1 cellular context compared by ENCODE assay signal in the genomic region with DNA sequence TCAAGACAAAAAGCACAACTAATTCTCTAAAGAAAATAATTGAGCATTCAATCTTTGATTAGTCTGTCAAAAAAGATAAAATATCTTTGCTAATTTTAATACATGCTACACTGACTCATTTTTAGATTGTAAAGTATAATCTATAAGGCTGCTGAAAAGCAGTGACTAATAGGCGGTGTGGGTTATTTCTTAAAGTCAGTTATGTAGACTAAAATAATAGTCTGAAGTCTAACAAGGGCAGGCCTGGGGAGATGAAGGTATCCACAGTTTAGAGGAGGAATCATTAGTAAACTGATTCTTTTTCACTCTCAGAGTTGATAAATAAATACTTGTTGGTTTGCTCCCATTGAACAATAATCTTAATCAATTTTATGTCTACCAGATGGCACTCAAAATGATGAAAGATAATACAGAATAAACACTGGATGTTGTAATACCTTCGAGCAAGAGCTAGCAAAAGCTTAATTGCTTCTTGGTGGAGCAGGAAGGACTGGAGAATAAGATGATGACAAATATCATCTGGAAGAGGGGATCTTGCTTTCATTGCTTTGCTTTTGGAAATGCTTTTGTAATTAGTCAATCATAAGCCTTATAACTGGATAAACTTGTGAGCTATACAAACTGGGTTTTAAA.
TF ChIP-seq lines count a peak whose summit lies in the region.

No MANE protein-coding gene starts in this region.

TF ChIP-seq in HEK293, 187 proteins besides CTCF, POLR2A, EP300 and RAD21 (continued from another document and continues in another):
- TF ChIP-seq, protein P1, sequence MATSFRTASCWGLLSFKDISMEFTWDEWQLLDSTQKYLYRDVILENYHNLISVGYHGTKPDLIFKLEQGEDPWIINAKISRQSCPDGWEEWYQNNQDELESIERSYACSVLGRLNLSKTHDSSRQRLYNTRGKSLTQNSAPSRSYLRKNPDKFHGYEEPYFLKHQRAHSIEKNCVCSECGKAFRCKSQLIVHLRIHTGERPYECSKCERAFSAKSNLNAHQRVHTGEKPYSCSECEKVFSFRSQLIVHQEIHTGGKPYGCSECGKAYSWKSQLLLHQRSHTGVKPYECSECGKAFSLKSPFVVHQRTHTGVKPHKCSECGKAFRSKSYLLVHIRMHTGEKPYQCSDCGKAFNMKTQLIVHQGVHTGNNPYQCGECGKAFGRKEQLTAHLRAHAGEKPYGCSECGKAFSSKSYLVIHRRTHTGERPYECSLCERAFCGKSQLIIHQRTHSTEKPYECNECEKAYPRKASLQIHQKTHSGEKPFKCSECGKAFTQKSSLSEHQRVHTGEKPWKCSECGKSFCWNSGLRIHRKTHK (tag by site-specific recombination; IDR thresholded peaks at IDR 0.05): no peak
- TF ChIP-seq SCRT2 (tag by site-specific recombination; IDR thresholded peaks at IDR 0.05) (0 out of 2 replicates have a peak, but pooled peaks have one; percentile 49), ZNF10 (tag by site-specific recombination; IDR thresholded peaks at IDR 0.05) (no peak), ZNF169 (tag by site-specific recombination; IDR thresholded peaks at IDR 0.05) (no peak), ZNF248 (tag by site-specific recombination; IDR thresholded peaks at IDR 0.05) (no peak), ZNF211 (tag by site-specific recombination; IDR thresholded peaks at IDR 0.05; ENCODE audit: low read depth) (no peak), ZNF747 (tag by site-specific recombination; IDR thresholded peaks at IDR 0.05) (no peak), KLF7 (tag by site-specific recombination; IDR thresholded peaks at IDR 0.05; ENCODE audit: borderline replicate concordance) (no peak), ZFP3 (tag by site-specific recombination; IDR thresholded peaks at IDR 0.05; ENCODE audit: low read depth) (no peak), ZNF785 (tag by site-specific recombination; IDR thresholded peaks at IDR 0.05) (no peak), GLI2 (tag by site-specific recombination; IDR thresholded peaks at IDR 0.05; ENCODE audit: borderline replicate concordance, low read depth) (peak; percentile 22; the same call in 1 of the 2 replicates), PRDM4 (tag by site-specific recombination; IDR thresholded peaks at IDR 0.05) (no peak), ZNF600 (tag by site-specific recombination; IDR thresholded peaks at IDR 0.05) (no peak), ZNF580 (tag by site-specific recombination; IDR thresholded peaks at IDR 0.05) (no peak), ZNF354C (tag by site-specific recombination; IDR thresholded peaks at IDR 0.05; ENCODE audit: borderline replicate concordance, low read depth) (no peak), ZNF404 (tag by site-specific recombination; IDR thresholded peaks at IDR 0.05) (no peak), GLIS2 (tag by site-specific recombination; IDR thresholded peaks at IDR 0.05) (no peak), ZBTB8A (tag by site-specific recombination; IDR thresholded peaks at IDR 0.05) (no peak), ZNF138 (tag by site-specific recombination; IDR thresholded peaks at IDR 0.05; ENCODE audit: borderline replicate concordance) (no peak), ZNF398 (tag by site-specific recombination; IDR thresholded peaks at IDR 0.05) (no peak), OSR2 (tag by site-specific recombination; IDR thresholded peaks at IDR 0.05) (peak; percentile 67), ZNF610 (tag by site-specific recombination; IDR thresholded peaks at IDR 0.05; ENCODE audit: borderline replicate concordance) (no peak), ZNF423 (tag by site-specific recombination; IDR thresholded peaks at IDR 0.05) (no peak), ZNF624 (tag by site-specific recombination; IDR thresholded peaks at IDR 0.05) (no peak), ZNF521 (tag by site-specific recombination; IDR thresholded peaks at IDR 0.05) (no peak), ELK4 (IDR thresholded peaks at IDR 0.05; ENCODE audit: borderline replicate concordance, low read depth, low read length) (no peak), SP2 (tag by site-specific recombination; IDR thresholded peaks at IDR 0.05) (0 out of 2 replicates have a peak, but pooled peaks have one; percentile 4), ZNF175 (tag by site-specific recombination; IDR thresholded peaks at IDR 0.05) (no peak), ZFP37 (tag by site-specific recombination; IDR thresholded peaks at IDR 0.05) (no peak), ZNF664 (tag by site-specific recombination; IDR thresholded peaks at IDR 0.05) (no peak), OVOL3 (tag by site-specific recombination; IDR thresholded peaks at IDR 0.05) (0 out of 2 replicates have a peak, but pooled peaks have one; percentile 19), ZBTB48 (tag by site-specific recombination; IDR thresholded peaks at IDR 0.05) (no peak), ZBTB49 (tag by site-specific recombination; IDR thresholded peaks at IDR 0.05; ENCODE audit: low read depth) (no peak), ZNF350 (tag by site-specific recombination; IDR thresholded peaks at IDR 0.05) (no peak), ZNF629 (tag by site-specific recombination; IDR thresholded peaks at IDR 0.05) (peak; percentile 69), ZNF2 (tag by site-specific recombination; IDR thresholded peaks at IDR 0.05) (peak; percentile 38; the same call in 1 of the 2 replicates), KLF9 (tag by site-specific recombination; IDR thresholded peaks at IDR 0.05; ENCODE audit: low read depth) (no peak)
- TF ChIP-seq, protein P2, sequence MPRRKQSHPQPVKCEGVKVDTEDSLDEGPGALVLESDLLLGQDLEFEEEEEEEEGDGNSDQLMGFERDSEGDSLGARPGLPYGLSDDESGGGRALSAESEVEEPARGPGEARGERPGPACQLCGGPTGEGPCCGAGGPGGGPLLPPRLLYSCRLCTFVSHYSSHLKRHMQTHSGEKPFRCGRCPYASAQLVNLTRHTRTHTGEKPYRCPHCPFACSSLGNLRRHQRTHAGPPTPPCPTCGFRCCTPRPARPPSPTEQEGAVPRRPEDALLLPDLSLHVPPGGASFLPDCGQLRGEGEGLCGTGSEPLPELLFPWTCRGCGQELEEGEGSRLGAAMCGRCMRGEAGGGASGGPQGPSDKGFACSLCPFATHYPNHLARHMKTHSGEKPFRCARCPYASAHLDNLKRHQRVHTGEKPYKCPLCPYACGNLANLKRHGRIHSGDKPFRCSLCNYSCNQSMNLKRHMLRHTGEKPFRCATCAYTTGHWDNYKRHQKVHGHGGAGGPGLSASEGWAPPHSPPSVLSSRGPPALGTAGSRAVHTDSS (tag by site-specific recombination; IDR thresholded peaks at IDR 0.05): no peak
- TF ChIP-seq, protein P3, sequence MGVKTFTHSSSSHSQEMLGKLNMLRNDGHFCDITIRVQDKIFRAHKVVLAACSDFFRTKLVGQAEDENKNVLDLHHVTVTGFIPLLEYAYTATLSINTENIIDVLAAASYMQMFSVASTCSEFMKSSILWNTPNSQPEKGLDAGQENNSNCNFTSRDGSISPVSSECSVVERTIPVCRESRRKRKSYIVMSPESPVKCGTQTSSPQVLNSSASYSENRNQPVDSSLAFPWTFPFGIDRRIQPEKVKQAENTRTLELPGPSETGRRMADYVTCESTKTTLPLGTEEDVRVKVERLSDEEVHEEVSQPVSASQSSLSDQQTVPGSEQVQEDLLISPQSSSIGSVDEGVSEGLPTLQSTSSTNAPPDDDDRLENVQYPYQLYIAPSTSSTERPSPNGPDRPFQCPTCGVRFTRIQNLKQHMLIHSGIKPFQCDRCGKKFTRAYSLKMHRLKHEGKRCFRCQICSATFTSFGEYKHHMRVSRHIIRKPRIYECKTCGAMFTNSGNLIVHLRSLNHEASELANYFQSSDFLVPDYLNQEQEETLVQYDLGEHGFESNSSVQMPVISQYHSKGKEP (tag by site-specific recombination; IDR thresholded peaks at IDR 0.05): no peak
- TF ChIP-seq, protein P4, sequence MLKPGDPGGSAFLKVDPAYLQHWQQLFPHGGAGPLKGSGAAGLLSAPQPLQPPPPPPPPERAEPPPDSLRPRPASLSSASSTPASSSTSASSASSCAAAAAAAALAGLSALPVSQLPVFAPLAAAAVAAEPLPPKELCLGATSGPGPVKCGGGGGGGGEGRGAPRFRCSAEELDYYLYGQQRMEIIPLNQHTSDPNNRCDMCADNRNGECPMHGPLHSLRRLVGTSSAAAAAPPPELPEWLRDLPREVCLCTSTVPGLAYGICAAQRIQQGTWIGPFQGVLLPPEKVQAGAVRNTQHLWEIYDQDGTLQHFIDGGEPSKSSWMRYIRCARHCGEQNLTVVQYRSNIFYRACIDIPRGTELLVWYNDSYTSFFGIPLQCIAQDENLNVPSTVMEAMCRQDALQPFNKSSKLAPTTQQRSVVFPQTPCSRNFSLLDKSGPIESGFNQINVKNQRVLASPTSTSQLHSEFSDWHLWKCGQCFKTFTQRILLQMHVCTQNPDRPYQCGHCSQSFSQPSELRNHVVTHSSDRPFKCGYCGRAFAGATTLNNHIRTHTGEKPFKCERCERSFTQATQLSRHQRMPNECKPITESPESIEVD (tag by site-specific recombination; IDR thresholded peaks at IDR 0.05): peak; percentile 78
- TF ChIP-seq, protein P5, sequence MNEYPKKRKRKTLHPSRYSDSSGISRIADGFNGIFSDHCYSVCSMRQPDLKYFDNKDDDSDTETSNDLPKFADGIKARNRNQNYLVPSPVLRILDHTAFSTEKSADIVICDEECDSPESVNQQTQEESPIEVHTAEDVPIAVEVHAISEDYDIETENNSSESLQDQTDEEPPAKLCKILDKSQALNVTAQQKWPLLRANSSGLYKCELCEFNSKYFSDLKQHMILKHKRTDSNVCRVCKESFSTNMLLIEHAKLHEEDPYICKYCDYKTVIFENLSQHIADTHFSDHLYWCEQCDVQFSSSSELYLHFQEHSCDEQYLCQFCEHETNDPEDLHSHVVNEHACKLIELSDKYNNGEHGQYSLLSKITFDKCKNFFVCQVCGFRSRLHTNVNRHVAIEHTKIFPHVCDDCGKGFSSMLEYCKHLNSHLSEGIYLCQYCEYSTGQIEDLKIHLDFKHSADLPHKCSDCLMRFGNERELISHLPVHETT (tag by site-specific recombination; IDR thresholded peaks at IDR 0.05): peak; percentile 60; the same call in 1 of the 2 replicates
